Comparison of ENCODE assay signal across 20 cellular contexts in genomic region chr10:68474021-68474420, GRCh38.
DNase-seq lines count a peak whose midpoint lies in the region; ATAC-seq and TF ChIP-seq lines count a peak whose summit lies in the region.
"Had no signal": no experiment of that assay in that cellular context is flagged by ENCODE, and none has a peak within 500 bp of the region (broad histone marks: within the 10 kb centered on the region; RNA-seq: fewer than 3 reads in every experiment).

No MANE protein-coding gene starts in this region.

- DNase-seq in EH (ENCODE audit: low read depth): peak; percentile 11
- DNase-seq in adipocyte (ENCODE audit: low read depth): peak; percentile 77
- DNase-seq in foreskin fibroblast: peak; percentile 1 to 8
- no peak for DNase-seq in activated CD4-positive, alpha-beta T cell treated with anti-CD3 and anti-CD28 coated beads, Interleukin-2, amount 50 U/mL, for 48 hours
- no peak for DNase-seq in middle frontal gyrus (ENCODE audit: extremely low spot score, low spot score)
- DNase-seq in NCI-H187 treated with DMSO at 0.1 percent for 48 hours (lab: John Stamatoyannopoulos, UW): no peak
- DNase-seq: BE2C, MV-4-11, NCI-H1105, NCI-H1436 treated with DMSO at 0.1 percent for 48 hours, NCI-H1930, NCI-H2107, NCI-H446, NCI-H524 treated with DMSO at 0.1 percent for 48 hours, NCI-H774, PC-9, Right ventricle myocardium superior, T-helper 1 cell had no signal

- H3K4me3 ChIP-seq in adipocyte (ENCODE audit: low read length) (no peak overlapping the region), foreskin fibroblast (ENCODE audit: low read depth in 1 of 2, low read length in 2 of 2) (no peak overlapping the region)
- H3K4me3 ChIP-seq: PC-9 had no signal

- H3K4me1 ChIP-seq in adipocyte (ENCODE audit: control insufficient read depth, insufficient read depth, low read length): peaks cover 11% of the 10 kb centered on the region
- H3K4me1 ChIP-seq: BE2C had no signal

- no peak for TF ChIP-seq CTCF in foreskin fibroblast (IDR thresholded peaks at IDR 0.05; ENCODE audit: low read depth, low read length)

- no peaks in the 10 kb centered on the region for H3K9me3 ChIP-seq in adipocyte (ENCODE audit: control insufficient read depth, low read length)
- H3K9me3 ChIP-seq: BE2C had no signal

- no peak overlapping the region for H3K9ac ChIP-seq in adipocyte (ENCODE audit: low read length)

- no peak for ATAC-seq in GM18861 (IDR thresholded peaks at IDR 0.05; ENCODE audit: unreplicated experiment)
- ATAC-seq: HepG2 had no signal

- H3K36me3 ChIP-seq in adipocyte (ENCODE audit: control insufficient read depth, insufficient read depth, low read length, severe bottlenecking): peaks cover under 1% of the 10 kb centered on the region

- no peaks in the 10 kb centered on the region for H3K27me3 ChIP-seq in adipocyte (replicated peaks; ENCODE audit: control insufficient read depth, insufficient read depth, low read length)
- H3K27me3 ChIP-seq: BE2C had no signal

Comparison
In these comparisons a context has a peak if more than half of its experiments do, and no peak if none do; other contexts are left out.
1. DNase-seq: peak in EH (single experiment), adipocyte (single experiment) and foreskin fibroblast (2 of 2); none in activated CD4-positive, alpha-beta T cell treated with anti-CD3 and anti-CD28 coated beads, Interleukin-2, amount 50 U/mL, for 48 hours (0 of 2), middle frontal gyrus (single experiment) and NCI-H187 treated with DMSO at 0.1 percent for 48 hours (single experiment).